ENCODE assay signal across 15 cellular contexts in genomic region chr3:53744351-53744750, GRCh38.
A peak's percentile ranks its signal among the peaks of the same experiment; 100 is the strongest.
DNase-seq lines count a peak whose midpoint lies in the region; ATAC-seq and TF ChIP-seq lines count a peak whose summit lies in the region.
"Had no signal": no experiment of that assay in that cellular context is flagged by ENCODE, and none has a peak within 500 bp of the region (broad histone marks: within the 10 kb centered on the region; RNA-seq: fewer than 3 reads in every experiment).

No MANE protein-coding gene starts in this region.

- TF ChIP-seq CTCF in WTC11 (IDR thresholded peaks at IDR 0.05) = no peak
- TF ChIP-seq CTCF in gastrocnemius medialis (IDR thresholded peaks at IDR 0.05 in 4 of 5, conservative IDR thresholded peaks at IDR 0.05 in 1 of 5) = no peak
- TF ChIP-seq CTCF in coronary artery (IDR thresholded peaks at IDR 0.05) = no peak

- H3K36me3 Mint-ChIP-seq in WTC11 (no peaks in the 10 kb centered on the region), T-helper 17 cell (ENCODE audit: low read depth) (no peaks in the 10 kb centered on the region)

- peak; percentile 71 for DNase-seq in NCI-H1436 (lab: John Stamatoyannopoulos, UW)
- no peak for DNase-seq in NCI-H1436 treated with DMSO at 0.1 percent for 48 hours (lab: John Stamatoyannopoulos, UW)
- peak; percentile 85 for DNase-seq in NCI-H2029 (lab: John Stamatoyannopoulos, UW)
- DNase-seq in WTC11 (ENCODE audit: low spot score) = peak; percentile 49
- DNase-seq in gastrocnemius medialis = peak in 1 of 2 donors; percentile 25
- DNase-seq in activated CD8-positive, alpha-beta memory T cell treated with anti-CD3 and anti-CD28 coated beads, Interleukin-2, amount 50 U/mL, for 4 hours = no peak
- no peak for DNase-seq in T-helper 17 cell
- no peak for DNase-seq in coronary artery (ENCODE audit: low spot score)
- DNase-seq: activated CD8-positive, alpha-beta memory T cell treated with anti-CD3 and anti-CD28 coated beads, Interleukin-2, amount 50 U/mL, for 48 hours; esophagus squamous epithelium; kidney glomerular epithelial cell; NCI-H524 treated with DMSO at 0.1 percent for 48 hours; stimulated activated CD4-positive, alpha-beta T cell treated with anti-CD3 and anti-CD28 coated beads, Interleukin-2, amount 100 ng/mL, for 24 hours had no signal

- no peaks in the 10 kb centered on the region for H3K4me1 ChIP-seq in gastrocnemius medialis

- H3K9me3 ChIP-seq in gastrocnemius medialis (no peaks in the 10 kb centered on the region), T-helper 17 cell (ENCODE audit: control insufficient read depth, low read length, poor library complexity, severe bottlenecking) (no peaks in the 10 kb centered on the region)
- H3K9me3 ChIP-seq: esophagus squamous epithelium had no signal

- intact Hi-C loops in gastrocnemius medialis (cut with DNase I; ENCODE audit: low total_unique reads) = no loop called here

- H3K27ac Mint-ChIP-seq in WTC11 (peak overlapping the region; percentile 13; the same call in 1 of the 2 replicates), T-helper 17 cell (no peak overlapping the region)
- H3K27ac Mint-ChIP-seq: brain; T-helper 1 cell treated with Interleukin-12 subunit alpha and Interleukin-12 subunit beta and Interleukin-4 antibody, amounts not matched to agents 30 μg/mL and 1 μg/mL, for 36 hours had no signal

- in situ Hi-C loops in gastrocnemius medialis (cut with MboI; ENCODE audit: low sequenced_read_pairs in 4 of 4) = no loop called here

- POLR2A ChIA-PET in WTC11 (lab: Charles Lee) = no interaction called here

- H3K4me3 ChIP-seq in gastrocnemius medialis = no peak overlapping the region
- no peak overlapping the region for H3K4me3 ChIP-seq in coronary artery
- H3K4me3 ChIP-seq: esophagus squamous epithelium had no signal

- TF ChIP-seq POLR2A in gastrocnemius medialis (IDR thresholded peaks at IDR 0.05) = no peak

- H3K27me3 Mint-ChIP-seq in WTC11 (ENCODE audit: low read depth) (peaks cover 4% of the 10 kb centered on the region), T-helper 17 cell (no peaks in the 10 kb centered on the region)

- CTCF ChIA-PET in WTC11 (lab: Charles Lee) = interaction anchor here (0.7 to 1.7 kb wide), 14 partner anchors 11 to 241 kb away, joined by 3 to 9 read pairs (median 4); partner anchors contain the start of gene SELENOK

- no peaks in the 10 kb centered on the region for H3K36me3 ChIP-seq in gastrocnemius medialis
- H3K36me3 ChIP-seq: esophagus squamous epithelium had no signal

- ATAC-seq in WTC11 = peak; percentile 75
- peak; percentile 62 to 65 for ATAC-seq in gastrocnemius medialis
- no peak for ATAC-seq in T-helper 17 cell

- H3K27ac ChIP-seq in gastrocnemius medialis = no peak overlapping the region
- no peak overlapping the region for H3K27ac ChIP-seq in coronary artery
- H3K27ac ChIP-seq: esophagus squamous epithelium had no signal

- H3K9me3 Mint-ChIP-seq in WTC11 = no peaks in the 10 kb centered on the region
- H3K9me3 Mint-ChIP-seq: T-helper 1 cell treated with Interleukin-12 subunit alpha and Interleukin-12 subunit beta and Interleukin-4 antibody, amounts not matched to agents 30 μg/mL and 1 μg/mL, for 36 hours had no signal

- H3K4me3 Mint-ChIP-seq in WTC11 (no peak overlapping the region), T-helper 17 cell (no peak overlapping the region)
- H3K4me3 Mint-ChIP-seq: brain; T-helper 1 cell treated with Interleukin-12 subunit alpha and Interleukin-12 subunit beta and Interleukin-4 antibody, amounts not matched to agents 30 μg/mL and 1 μg/mL, for 36 hours had no signal

- H3K27me3 ChIP-seq in gastrocnemius medialis = no peaks in the 10 kb centered on the region
- H3K27me3 ChIP-seq: esophagus squamous epithelium had no signal

- H3K4me1 Mint-ChIP-seq in WTC11 (peaks cover 31% of the 10 kb centered on the region), T-helper 17 cell (peaks cover 12% of the 10 kb centered on the region)
- H3K4me1 Mint-ChIP-seq: brain had no signal

TF ChIP-seq in WTC11, 78 proteins besides CTCF, POLR2A, EP300 and RAD21:
- TF ChIP-seq FOXP1 (CRISPR knock-in tag; IDR thresholded peaks at IDR 0.05; ENCODE audit: borderline replicate concordance) = no peak
- no peak for TF ChIP-seq ZNF263 (CRISPR knock-in tag; IDR thresholded peaks at IDR 0.05; ENCODE audit: low read depth)
- TF ChIP-seq ESRRA (CRISPR knock-in tag; IDR thresholded peaks at IDR 0.05; ENCODE audit: borderline replicate concordance) = no peak
- TF ChIP-seq IRF1 (CRISPR knock-in tag; IDR thresholded peaks at IDR 0.05) = no peak
- TF ChIP-seq KAT7 (CRISPR knock-in tag; IDR thresholded peaks at IDR 0.05; ENCODE audit: borderline replicate concordance) = no peak
- TF ChIP-seq ELF4 (CRISPR knock-in tag; IDR thresholded peaks at IDR 0.05; ENCODE audit: low read depth) = no peak
- no peak for TF ChIP-seq TP53 (CRISPR knock-in tag; IDR thresholded peaks at IDR 0.05)
- no peak for TF ChIP-seq CREB1 (CRISPR knock-in tag; IDR thresholded peaks at IDR 0.05)
- TF ChIP-seq NR1H2 (CRISPR knock-in tag; IDR thresholded peaks at IDR 0.05) = no peak
- no peak for TF ChIP-seq ZSCAN18 (CRISPR knock-in tag; IDR thresholded peaks at IDR 0.05)
- TF ChIP-seq PRRX2 (CRISPR knock-in tag; IDR thresholded peaks at IDR 0.05) = no peak
- TF ChIP-seq CREM (CRISPR knock-in tag; IDR thresholded peaks at IDR 0.05) = no peak
- no peak for TF ChIP-seq ZNF232 (CRISPR knock-in tag; IDR thresholded peaks at IDR 0.05)
- TF ChIP-seq ZNF532 (CRISPR knock-in tag; IDR thresholded peaks at IDR 0.05; ENCODE audit: borderline replicate concordance) = no peak
- TF ChIP-seq MXD4 (CRISPR knock-in tag; IDR thresholded peaks at IDR 0.05; ENCODE audit: borderline replicate concordance) = no peak
- TF ChIP-seq TEAD1 (CRISPR knock-in tag; IDR thresholded peaks at IDR 0.05) = no peak

Comparison
In these comparisons a context has a peak if more than half of its experiments do, and no peak if none do; other contexts are left out.
1. DNase-seq: peak in NCI-H1436 (single experiment), NCI-H2029 (single experiment) and WTC11 (single experiment); none in NCI-H1436 treated with DMSO at 0.1 percent for 48 hours (single experiment), activated CD8-positive, alpha-beta memory T cell treated with anti-CD3 and anti-CD28 coated beads, Interleukin-2, amount 50 U/mL, for 4 hours (single experiment), T-helper 17 cell (0 of 3) and coronary artery (single experiment).